In genomic region chr1:15816674-15817073, GRCh38 we compare ENCODE assay signal across 17 cellular contexts. TPM values are rescaled to one million over a fixed set of nuclear protein-coding genes. Genes with fewer than 3 reads are reported as not detected.
A peak's percentile ranks its signal among the peaks of the same experiment; 100 is the strongest.
DNase-seq lines count a peak whose midpoint lies in the region; ATAC-seq, FAIRE-seq and TF ChIP-seq lines count a peak whose summit lies in the region.
"Had no signal": no experiment of that assay in that cellular context is flagged by ENCODE, and none has a peak within 500 bp of the region (broad histone marks: within the 10 kb centered on the region; RNA-seq: fewer than 3 reads in every experiment).

No MANE protein-coding gene starts in this region.

- TF ChIP-seq CTCF in bronchial epithelial cell (IDR thresholded peaks at IDR 0.05; ENCODE audit: insufficient read depth, low read length, severe bottlenecking) (no peak), foreskin keratinocyte (conservative IDR thresholded peaks at IDR 0.05) (no peak), MM.1S (IDR thresholded peaks at IDR 0.05; ENCODE audit: low read length) (no peak)

- no peaks in the 10 kb centered on the region for H3K9me2 ChIP-seq in MM.1S (replicated peaks; ENCODE audit: insufficient read depth, low read length)

- DNase-seq in GM03348 (ENCODE audit: low spot score): peak; percentile 25
- DNase-seq in OCI-M1 (lab: John Stamatoyannopoulos, UW): peak; percentile 23
- peak; percentile 81 for DNase-seq in bronchial epithelial cell (ENCODE audit: low read depth)
- peak; percentile 62 to 80 for DNase-seq in foreskin keratinocyte
- DNase-seq in SKM-1 (lab: John Stamatoyannopoulos, UW; ENCODE audit: unreplicated experiment): no peak
- no peak for DNase-seq in MM.1S
- DNase-seq in iPS-NIHi7 (ENCODE audit: extremely low spot score): no peak
- DNase-seq: C1 segment of cervical spinal cord, HFFc6, NCI-H1105 treated with DMSO at 0.1 percent for 48 hours, NCI-H1930, NCI-H510A, NCI-H82 had no signal

- H3K4me1 ChIP-seq in foreskin keratinocyte (peaks cover 14% of the 10 kb centered on the region), MM.1S (ENCODE audit: low read length) (no peaks in the 10 kb centered on the region)

- FAIRE-seq in bronchial epithelial cell (lab: Jason Lieb, UNC): no peak
- FAIRE-seq: RCC 7860 had no signal

- ATAC-seq in foreskin keratinocyte (peak; percentile 36), GM21737 (IDR thresholded peaks at IDR 0.05; ENCODE audit: unreplicated experiment) (no peak)

- H4K20me1 ChIP-seq in MM.1S (ENCODE audit: insufficient read depth, low read length): no peaks in the 10 kb centered on the region

- H3K27me3 ChIP-seq in bronchial epithelial cell (ENCODE audit: control insufficient read depth, insufficient read depth, low read length): no peaks in the 10 kb centered on the region
- H3K27me3 ChIP-seq in foreskin keratinocyte: no peaks in the 10 kb centered on the region
- H3K27me3 ChIP-seq in MM.1S (replicated peaks; ENCODE audit: insufficient read depth, low read length): no peaks in the 10 kb centered on the region

- no peak overlapping the region for H3K9ac ChIP-seq in MM.1S (ENCODE audit: low read length)
- H3K9ac ChIP-seq: KMS-11 had no signal

- no peak overlapping the region for H2AFZ ChIP-seq in MM.1S (ENCODE audit: low read length)
- H2AFZ ChIP-seq: GM23338 had no signal

- H3K27ac ChIP-seq in foreskin keratinocyte (peak overlapping the region; percentile 30), MM.1S (ENCODE audit: low read length) (no peak overlapping the region)
- H3K27ac ChIP-seq: KMS-11 had no signal

- H3K79me2 ChIP-seq in MM.1S (ENCODE audit: low read length): no peaks in the 10 kb centered on the region

- H3F3A ChIP-seq in MM.1S (ENCODE audit: insufficient read depth, low read length): no peaks in the 10 kb centered on the region

- no peaks in the 10 kb centered on the region for H3K36me3 ChIP-seq in bronchial epithelial cell (ENCODE audit: control insufficient read depth, insufficient read depth, low read length)
- no peaks in the 10 kb centered on the region for H3K36me3 ChIP-seq in MM.1S (replicated peaks; ENCODE audit: insufficient read depth, low read length)

- no peaks in the 10 kb centered on the region for H3K9me3 ChIP-seq in MM.1S (replicated peaks; ENCODE audit: insufficient read depth, low read length)

- no peak overlapping the region for H3K4me2 ChIP-seq in MM.1S (ENCODE audit: low read depth, low read length)
- H3K4me2 ChIP-seq: GM23338, KMS-11 had no signal

- H3K4me3 ChIP-seq in bronchial epithelial cell (ENCODE audit: low read depth, low read length) (no peak overlapping the region), MM.1S (ENCODE audit: low read length) (no peak overlapping the region)
- H3K4me3 ChIP-seq: GM23338 had no signal

RNA-seq across cellular contexts. Expression of gene UQCRHL, which starts 9.2 kb away (rescaled TPM):
- 1.8 and 4.9 TPM in 2 replicates for total RNA-seq in bronchial epithelial cell
- 3.2 and 5.3 TPM in 2 replicates for total RNA-seq in foreskin keratinocyte
- polyA plus RNA-seq in foreskin keratinocyte: 5.6 and 8.7 TPM in 2 replicates

RNA-seq across cellular contexts. Expression of gene SPEN, which starts 30.8 kb away (rescaled TPM):
- total RNA-seq in bronchial epithelial cell: 18.3 and 19.2 TPM in 2 replicates
- 49.0 and 51.6 TPM in 2 replicates for total RNA-seq in foreskin keratinocyte
- 14.1 and 16.8 TPM in 2 replicates for polyA plus RNA-seq in foreskin keratinocyte

RNA-seq across cellular contexts. Expression of gene FBLIM1, which starts 58.1 kb away (rescaled TPM):
- 60.9 and 72.4 TPM in 2 replicates for total RNA-seq in bronchial epithelial cell
- total RNA-seq in foreskin keratinocyte: 127 and 168 TPM in 2 replicates
- 99.3 and 122 TPM in 2 replicates for polyA plus RNA-seq in foreskin keratinocyte

Comparison
In these comparisons a context has a peak if more than half of its experiments do, and no peak if none do; other contexts are left out.
1. DNase-seq: peak in GM03348 (single experiment), OCI-M1 (single experiment), bronchial epithelial cell (single experiment) and foreskin keratinocyte (2 of 2); none in SKM-1 (single experiment), MM.1S (single experiment) and iPS-NIHi7 (single experiment).